Comparison of ENCODE assay signal across 12 cellular contexts in the genomic region with DNA sequence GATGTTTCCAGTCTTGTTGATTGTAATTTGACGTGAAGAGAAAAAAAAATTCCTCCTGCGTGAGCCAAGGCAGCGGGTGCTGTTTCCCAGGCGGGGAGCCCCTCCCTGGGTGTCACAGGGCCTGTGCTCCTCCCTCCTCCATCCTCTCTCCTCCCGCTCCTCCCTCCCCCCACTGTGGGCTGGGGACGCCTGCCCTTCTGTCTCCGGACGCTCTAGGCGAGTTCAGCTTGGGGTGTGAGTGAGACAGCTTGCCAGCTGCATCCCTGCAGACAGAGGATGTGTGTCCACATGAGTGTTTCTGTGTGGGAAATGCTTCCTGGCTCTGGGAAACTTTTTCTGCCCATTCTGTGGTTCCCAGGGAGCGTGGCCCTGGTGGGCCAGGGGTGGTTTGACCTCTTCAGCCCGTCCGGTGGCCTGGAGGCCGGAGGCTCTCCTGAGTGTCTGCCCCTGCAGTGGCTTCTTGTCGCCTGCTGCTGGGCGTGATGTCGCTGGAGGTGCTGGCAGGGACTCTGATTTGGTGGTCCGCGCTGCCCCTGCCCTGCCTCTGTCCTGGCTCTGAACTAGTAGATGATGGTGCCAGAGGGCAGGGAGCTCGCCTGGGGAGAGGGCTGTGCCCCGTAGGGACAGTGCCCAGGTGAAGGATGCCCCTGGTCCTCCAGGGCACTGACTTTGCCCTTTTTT.
DNase-seq lines count a peak whose midpoint lies in the region; TF ChIP-seq lines count a peak whose summit lies in the region.
"Had no signal": no experiment of that assay in that cellular context is flagged by ENCODE, and none has a peak within 500 bp of the region (broad histone marks: within the 10 kb centered on the region; RNA-seq: fewer than 3 reads in every experiment).

No MANE protein-coding gene starts in this region.

- peaks cover 3% of the 10 kb centered on the region for H3K27me3 Mint-ChIP-seq in nephron progenitor cell (ENCODE audit: low read depth, poor library complexity)
- no peaks in the 10 kb centered on the region for H3K27me3 Mint-ChIP-seq in activated T-helper 2 cell treated with anti-CD3 and anti-CD28 coated beads, Interferon-gamma antibody, Interleukin-2, Interleukin-4, amounts not matched to agents 10 μg/mL and 5 μg/mL and 100 μg/mL, durations not matched to agents 14 hours and 24 hours and 36 hours (ENCODE audit: low read depth)
- H3K27me3 Mint-ChIP-seq: CD4-positive, alpha-beta T cell; memory B cell had no signal

- H3K4me1 ChIP-seq in ascending aorta (peaks cover 0 to 16% of the 10 kb centered on the region in 2 donors), right atrium auricular region (peaks cover 0 to 17% of the 10 kb centered on the region in 2 donors)

- H3K27ac ChIP-seq in ascending aorta, result peak overlapping the region; percentile 32 to 68
- H3K27ac ChIP-seq in right atrium auricular region, result peak overlapping the region; percentile 59 to 71

- H3K27me3 ChIP-seq in ascending aorta, result no peaks in the 10 kb centered on the region
- no peaks in the 10 kb centered on the region for H3K27me3 ChIP-seq in right atrium auricular region

- no peak overlapping the region for H3K4me3 Mint-ChIP-seq in nephron progenitor cell
- H3K4me3 Mint-ChIP-seq in activated T-helper 2 cell treated with anti-CD3 and anti-CD28 coated beads, Interferon-gamma antibody, Interleukin-2, Interleukin-4, amounts not matched to agents 10 μg/mL and 5 μg/mL and 100 μg/mL, durations not matched to agents 14 hours and 24 hours and 36 hours (ENCODE audit: low read depth), result no peak overlapping the region
- H3K4me3 Mint-ChIP-seq: CD4-positive, alpha-beta T cell; memory B cell had no signal

- in situ Hi-C loops in G401 (cut with HindIII; ENCODE audit: low sequenced_read_pairs), result no loop called here

- TF ChIP-seq CTCF in ascending aorta (IDR thresholded peaks at IDR 0.05) (no peak), right atrium auricular region (IDR thresholded peaks at IDR 0.05) (no peak), nephron progenitor cell (IDR thresholded peaks at IDR 0.05) (no peak), GM20000 (IDR thresholded peaks at IDR 0.05; ENCODE audit: extremely low read depth, missing control alignments) (no peak)

- no peaks in the 10 kb centered on the region for H3K9me3 ChIP-seq in ascending aorta
- H3K9me3 ChIP-seq in right atrium auricular region, result no peaks in the 10 kb centered on the region

- H3K27ac Mint-ChIP-seq in nephron progenitor cell, result no peak overlapping the region
- H3K27ac Mint-ChIP-seq in activated T-helper 2 cell treated with anti-CD3 and anti-CD28 coated beads, Interferon-gamma antibody, Interleukin-2, Interleukin-4, amounts not matched to agents 10 μg/mL and 5 μg/mL and 100 μg/mL, durations not matched to agents 14 hours and 24 hours and 36 hours, result no peak overlapping the region
- H3K27ac Mint-ChIP-seq: CD4-positive, alpha-beta T cell had no signal

- H3K4me1 Mint-ChIP-seq in nephron progenitor cell, result no peaks in the 10 kb centered on the region
- H3K4me1 Mint-ChIP-seq in activated T-helper 2 cell treated with anti-CD3 and anti-CD28 coated beads, Interferon-gamma antibody, Interleukin-2, Interleukin-4, amounts not matched to agents 10 μg/mL and 5 μg/mL and 100 μg/mL, durations not matched to agents 14 hours and 24 hours and 36 hours (ENCODE audit: low read depth), result no peaks in the 10 kb centered on the region

- H3K9me3 Mint-ChIP-seq in nephron progenitor cell, result no peaks in the 10 kb centered on the region
- no peaks in the 10 kb centered on the region for H3K9me3 Mint-ChIP-seq in activated T-helper 2 cell treated with anti-CD3 and anti-CD28 coated beads, Interferon-gamma antibody, Interleukin-2, Interleukin-4, amounts not matched to agents 10 μg/mL and 5 μg/mL and 100 μg/mL, durations not matched to agents 14 hours and 24 hours and 36 hours
- H3K9me3 Mint-ChIP-seq: CD4-positive, alpha-beta T cell; memory B cell had no signal

- DNase-seq in G401 (ENCODE audit: low spot score) (peak; percentile 30), ascending aorta (ENCODE audit: low spot score in 2 of 2) (peak in 1 of 2 donors; percentile 69), right atrium auricular region (ENCODE audit: low spot score) (no peak), posterior cingulate gyrus (peak; percentile 45 to 97 (median 78)), nephron progenitor cell (no peak), GM20000 (ENCODE audit: low spot score) (no peak), SW 1271 (lab: John Stamatoyannopoulos, UW) (no peak)
- DNase-seq in activated T-helper 2 cell treated with anti-CD3 and anti-CD28 coated beads, Interferon-gamma antibody, Interleukin-2, Interleukin-4, amounts not matched to agents 10 μg/mL and 5 μg/mL and 100 μg/mL, durations not matched to agents 14 hours and 24 hours and 36 hours (ENCODE audit: low spot score), result no peak
- DNase-seq: activated CD4-positive, alpha-beta T cell treated with anti-CD3 and anti-CD28 coated beads, Interleukin-2, amount 50 U/mL, for 1 hour; CD4-positive, alpha-beta T cell; H7 had no signal

- intact Hi-C loops in ascending aorta (cut with DNase I), result no loop called here
- intact Hi-C loops in posterior cingulate gyrus (cut with DNase I), result no loop called here
- intact Hi-C loops in activated T-helper 2 cell treated with anti-CD3 and anti-CD28 coated beads, Interferon-gamma antibody, Interleukin-2, Interleukin-4, amounts not matched to agents 10 μg/mL and 5 μg/mL and 100 μg/mL, durations not matched to agents 14 hours and 24 hours and 36 hours (cut with micrococcal nuclease), result no loop called here

- H3K36me3 ChIP-seq in ascending aorta, result peaks cover 44 to 76% of the 10 kb centered on the region in 2 donors
- H3K36me3 ChIP-seq in right atrium auricular region, result peaks cover 50% of the 10 kb centered on the region

- no peak overlapping the region for H3K4me3 ChIP-seq in ascending aorta
- no peak overlapping the region for H3K4me3 ChIP-seq in right atrium auricular region

- H3K36me3 Mint-ChIP-seq in nephron progenitor cell (ENCODE audit: low read depth), result peaks cover 63% of the 10 kb centered on the region
- H3K36me3 Mint-ChIP-seq in activated T-helper 2 cell treated with anti-CD3 and anti-CD28 coated beads, Interferon-gamma antibody, Interleukin-2, Interleukin-4, amounts not matched to agents 10 μg/mL and 5 μg/mL and 100 μg/mL, durations not matched to agents 14 hours and 24 hours and 36 hours (ENCODE audit: low read depth), result peaks cover 30% of the 10 kb centered on the region

Comparison
In these comparisons a context has a peak if more than half of its experiments do, and no peak if none do; other contexts are left out.
1. DNase-seq: peak in G401 (single experiment) and posterior cingulate gyrus (10 of 10); none in right atrium auricular region (single experiment), nephron progenitor cell (single experiment), GM20000 (single experiment), SW 1271 (0 of 2) and activated T-helper 2 cell treated with anti-CD3 and anti-CD28 coated beads, Interferon-gamma antibody, Interleukin-2, Interleukin-4, amounts not matched to agents 10 μg/mL and 5 μg/mL and 100 μg/mL, durations not matched to agents 14 hours and 24 hours and 36 hours (single experiment).